8 cellular contexts compared by ENCODE assay signal in genomic region chr19:12802267-12803106, GRCh38. TPM values are rescaled to one million over a fixed set of nuclear protein-coding genes. Genes with fewer than 3 reads are reported as not detected.
A peak's percentile ranks its signal among the peaks of the same experiment; 100 is the strongest.
DNase-seq lines count a peak whose midpoint lies in the region; ATAC-seq, FAIRE-seq and TF ChIP-seq lines count a peak whose summit lies in the region.

No MANE protein-coding gene starts in this region.

- WGBS in pancreas, 2 donors: 30 to 35% methylated on average over 22 of the region's 22 CpGs

- CTCF ChIA-PET in RWPE1 (lab: Yijun Ruan, JAX): interaction anchor here (0.5 to 1.0 kb wide), 4 partner anchors 25 to 45 kb away, joined by 3 to 4 read pairs (median 3); no protein-coding TSS in a partner anchor

- intact Hi-C loops in pancreas (cut with DNase I): loop anchor here in 1 of 3 donors (5.0 kb wide), 1 partner anchor 35 kb away; no protein-coding TSS in a partner anchor

- no peak for FAIRE-seq in pancreas (lab: Jason Lieb, UNC)

- H3K27me3 ChIP-seq in pancreas: no peaks in the 10 kb centered on the region

- peaks cover 0 to 11% (median 0%) of the 10 kb centered on the region in 3 donors for H3K36me3 ChIP-seq in pancreas

- peak in 1 of 4 donors; percentile 2 for ATAC-seq in pancreas
- ATAC-seq in GM18907 (IDR thresholded peaks at IDR 0.05; ENCODE audit: unreplicated experiment): no peak

- H3K27ac ChIP-seq in RWPE1: peak overlapping the region; percentile 100
- H3K27ac ChIP-seq in pancreas: peak overlapping the region; percentile 29 to 70 (median 63)

- DNase-seq in ELR (ENCODE audit: low read depth) (peak; percentile 42), RWPE1 (ENCODE audit: low spot score) (peak; percentile 13), fibroblast of gingiva (ENCODE audit: low read depth) (peak; percentile 59), pancreas (peak in 2 of 6 donors; percentile 37 to 51), NCI-H2227 (lab: John Stamatoyannopoulos, UW; ENCODE audit: unreplicated experiment) (no peak), NK-92 (lab: John Stamatoyannopoulos, UW; ENCODE audit: unreplicated experiment) (no peak), medulla oblongata (ENCODE audit: extremely low spot score) (no peak)

- TF ChIP-seq CTCF in RWPE1 (conservative IDR thresholded peaks at IDR 0.05; ENCODE audit: low read depth) (no peak), pancreas (IDR thresholded peaks at IDR 0.05) (no peak)

- POLR2A ChIA-PET in RWPE1 (lab: Yijun Ruan, JAX; ENCODE audit: low non-redundant PET): no interaction called here

- H3K9me3 ChIP-seq in pancreas: no peaks in the 10 kb centered on the region

- H3K4me1 ChIP-seq in pancreas: peaks cover 5 to 9% (median 8%) of the 10 kb centered on the region in 3 donors

- H3K4me3 ChIP-seq in pancreas: peak overlapping the region; percentile 64 to 89 (median 82)

RNA-seq across cellular contexts. Expression of gene THSD8, which starts 0.6 kb away (rescaled TPM):
- 1 to 10 TPM in 5 of 6 donors, under 1 TPM in 1; 0.90 to 3.9 (median 2.1) TPM for total RNA-seq in pancreas
- 1 to 10 TPM; 1.3 to 2.0 TPM for polyA plus RNA-seq in pancreas

RNA-seq across cellular contexts. Expression of gene PRDX2, which starts 0.9 kb away (rescaled TPM):
- 100 to 1,000 TPM in 4 of 6 donors, 10 to 100 TPM in 2; 77.5 to 109 (median 103) TPM for total RNA-seq in pancreas
- 100 to 1,000 TPM in 1 of 2 donors, 10 to 100 TPM in 1; 75.8 to 172 TPM for polyA plus RNA-seq in pancreas

RNA-seq across cellular contexts. Expression of gene RNASEH2A, which starts 3.9 kb away (rescaled TPM):
- total RNA-seq in pancreas: 1 to 10 TPM; 1.7 to 6.0 (median 3.0) TPM
- 1 to 10 TPM; 3.9 to 5.5 TPM for polyA plus RNA-seq in pancreas

RNA-seq across cellular contexts. Expression of gene JUNB, which starts 11.2 kb away (rescaled TPM):
- 100 to 1,000 TPM in 2 of 6 donors, 10 to 100 TPM in 4; 41.6 to 109 (median 70.7) TPM for total RNA-seq in pancreas
- 100 to 1,000 TPM; 172 to 206 TPM for polyA plus RNA-seq in pancreas

RNA-seq across cellular contexts. Expression of gene HOOK2, which starts 27.1 kb away (rescaled TPM):
- total RNA-seq in pancreas: 10 to 100 TPM; 37.7 to 60.9 (median 49.0) TPM
- polyA plus RNA-seq in pancreas: 100 to 1,000 TPM; 268 to 300 TPM

Comparison
In these comparisons a context has a peak if more than half of its experiments do, and no peak if none do; other contexts are left out.
1. DNase-seq: peak in ELR (single experiment), RWPE1 (single experiment) and fibroblast of gingiva (single experiment); none in NCI-H2227 (single experiment), NK-92 (single experiment) and medulla oblongata (single experiment).